Comparison of ENCODE assay signal across 13 cellular contexts in the genomic region with DNA sequence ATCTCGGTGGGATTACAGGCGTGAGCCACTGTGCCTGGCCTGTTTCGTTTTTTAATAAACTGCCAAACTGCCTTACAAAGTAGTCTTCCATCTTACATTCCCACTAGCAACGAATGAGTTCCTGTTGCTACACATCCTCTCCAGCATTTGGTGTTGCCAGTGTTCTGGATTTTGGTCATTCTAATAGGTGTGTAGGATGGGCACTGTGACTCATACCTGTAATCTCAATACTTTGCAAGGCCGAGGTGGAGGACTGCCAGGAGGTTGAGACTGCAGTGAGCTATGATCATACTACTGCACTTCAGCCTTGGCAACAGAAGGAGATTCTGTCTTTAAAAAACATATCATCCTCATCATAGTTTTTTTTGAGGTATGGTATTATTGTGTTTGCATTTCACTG. TPM values are rescaled to one million over a fixed set of nuclear protein-coding genes. Genes with fewer than 3 reads are reported as not detected.
DNase-seq lines count a peak whose midpoint lies in the region; ATAC-seq and TF ChIP-seq lines count a peak whose summit lies in the region.
"Had no signal": no experiment of that assay in that cellular context is flagged by ENCODE, and none has a peak within 500 bp of the region (broad histone marks: within the 10 kb centered on the region; RNA-seq: fewer than 3 reads in every experiment).

No MANE protein-coding gene starts in this region.

- TF ChIP-seq CTCF in AG10803 (conservative IDR thresholded peaks at IDR 0.05; ENCODE audit: low read length) (no peak), foreskin keratinocyte (conservative IDR thresholded peaks at IDR 0.05) (no peak), GM20000 (IDR thresholded peaks at IDR 0.05; ENCODE audit: extremely low read depth, missing control alignments) (no peak)

- intact Hi-C loops in activated CD4-positive, alpha-beta T cell treated with anti-CD3 and anti-CD28 coated beads, Interleukin-2, amount 10 ng/mL, durations not matched to agents 24 days and 14 days (cut with micrococcal nuclease): no loop called here

- no peak overlapping the region for H3K4me3 ChIP-seq in AG10803 (ENCODE audit: low read length)
- H3K4me3 ChIP-seq: gastrocnemius medialis had no signal

- H3K4me1 Mint-ChIP-seq in activated CD4-positive, alpha-beta T cell treated with anti-CD3 and anti-CD28 coated beads, Interleukin-2, amount 10 ng/mL, durations not matched to agents 24 days and 14 days: no peaks in the 10 kb centered on the region
- H3K4me1 Mint-ChIP-seq in activated T-cell treated with anti-CD3 and anti-CD28 coated beads, Interleukin-2, amount 50 U/mL, for 24 hours (ENCODE audit: low read depth): peaks cover 4% of the 10 kb centered on the region
- H3K4me1 Mint-ChIP-seq: activated B cell treated with CpG ODN at 0.5 μM for 24 hours had no signal

- H3K27ac ChIP-seq in foreskin keratinocyte: no peak overlapping the region
- H3K27ac ChIP-seq: gastrocnemius medialis had no signal

- no peak overlapping the region for H3K4me3 Mint-ChIP-seq in activated CD4-positive, alpha-beta T cell treated with anti-CD3 and anti-CD28 coated beads, Interleukin-2, amount 10 ng/mL, durations not matched to agents 24 days and 14 days
- no peak overlapping the region for H3K4me3 Mint-ChIP-seq in activated T-cell treated with anti-CD3 and anti-CD28 coated beads, Interleukin-2, amount 50 U/mL, for 24 hours
- H3K4me3 Mint-ChIP-seq: activated B cell treated with CpG ODN at 0.5 μM for 24 hours; CD4-positive, alpha-beta T cell had no signal

- no peaks in the 10 kb centered on the region for H3K27me3 ChIP-seq in foreskin keratinocyte
- H3K27me3 ChIP-seq: gastrocnemius medialis had no signal

- H3K36me3 Mint-ChIP-seq in activated CD4-positive, alpha-beta T cell treated with anti-CD3 and anti-CD28 coated beads, Interleukin-2, amount 10 ng/mL, durations not matched to agents 24 days and 14 days (ENCODE audit: low read depth): no peaks in the 10 kb centered on the region
- peaks cover 5% of the 10 kb centered on the region for H3K36me3 Mint-ChIP-seq in activated T-cell treated with anti-CD3 and anti-CD28 coated beads, Interleukin-2, amount 50 U/mL, for 24 hours (ENCODE audit: low read depth)

- no peaks in the 10 kb centered on the region for H3K9me3 Mint-ChIP-seq in activated CD4-positive, alpha-beta T cell treated with anti-CD3 and anti-CD28 coated beads, Interleukin-2, amount 10 ng/mL, durations not matched to agents 24 days and 14 days
- no peaks in the 10 kb centered on the region for H3K9me3 Mint-ChIP-seq in activated T-cell treated with anti-CD3 and anti-CD28 coated beads, Interleukin-2, amount 50 U/mL, for 24 hours
- H3K9me3 Mint-ChIP-seq: activated B cell treated with CpG ODN at 0.5 μM for 24 hours; CD4-positive, alpha-beta T cell had no signal

- ATAC-seq in GM19395 (IDR thresholded peaks at IDR 0.05; ENCODE audit: unreplicated experiment) (peak; percentile 67), foreskin keratinocyte (peak; percentile 98), GM21515 (IDR thresholded peaks at IDR 0.05; ENCODE audit: unreplicated experiment) (no peak)
- ATAC-seq: gastrocnemius medialis had no signal

- no peaks in the 10 kb centered on the region for H3K27me3 Mint-ChIP-seq in activated CD4-positive, alpha-beta T cell treated with anti-CD3 and anti-CD28 coated beads, Interleukin-2, amount 10 ng/mL, durations not matched to agents 24 days and 14 days
- no peaks in the 10 kb centered on the region for H3K27me3 Mint-ChIP-seq in activated T-cell treated with anti-CD3 and anti-CD28 coated beads, Interleukin-2, amount 50 U/mL, for 24 hours
- H3K27me3 Mint-ChIP-seq: activated B cell treated with CpG ODN at 0.5 μM for 24 hours; CD4-positive, alpha-beta T cell had no signal

- DNase-seq in AG10803 (ENCODE audit: low read depth) (peak; percentile 8), LoVo (ENCODE audit: low spot score) (peak; percentile 71), foreskin keratinocyte (peak; percentile 83 to 93), GM20000 (ENCODE audit: low spot score) (no peak)
- DNase-seq in activated CD4-positive, alpha-beta T cell treated with anti-CD3 and anti-CD28 coated beads, Interleukin-2, amount 10 ng/mL, durations not matched to agents 24 days and 14 days: no peak
- DNase-seq in activated T-cell treated with anti-CD3 and anti-CD28 coated beads, Interleukin-2, amount 50 U/mL, for 24 hours: no peak
- DNase-seq: activated B cell treated with CpG ODN at 0.5 μM for 24 hours; aorta; CD4-positive, alpha-beta T cell; gastrocnemius medialis; NCI-H82 had no signal

- H3K27ac Mint-ChIP-seq in activated CD4-positive, alpha-beta T cell treated with anti-CD3 and anti-CD28 coated beads, Interleukin-2, amount 10 ng/mL, durations not matched to agents 24 days and 14 days: no peak overlapping the region
- H3K27ac Mint-ChIP-seq in activated T-cell treated with anti-CD3 and anti-CD28 coated beads, Interleukin-2, amount 50 U/mL, for 24 hours: no peak overlapping the region
- H3K27ac Mint-ChIP-seq: activated B cell treated with CpG ODN at 0.5 μM for 24 hours; CD4-positive, alpha-beta T cell had no signal

- H3K4me1 ChIP-seq in foreskin keratinocyte: peaks cover 14% of the 10 kb centered on the region
- H3K4me1 ChIP-seq: gastrocnemius medialis had no signal

RNA-seq across cellular contexts. Expression of gene RSBN1L, which starts 21.4 kb away (rescaled TPM):
- total RNA-seq in foreskin keratinocyte: 16.6 and 19.5 TPM in 2 replicates
- 4.6 and 5.3 TPM in 2 replicates for polyA plus RNA-seq in foreskin keratinocyte
- 26.3 and 31.3 TPM in 2 replicates for total RNA-seq in activated CD4-positive, alpha-beta T cell treated with anti-CD3 and anti-CD28 coated beads, Interleukin-2, amount 10 ng/mL, durations not matched to agents 24 days and 14 days

Comparison
In these comparisons a context has a peak if more than half of its experiments do, and no peak if none do; other contexts are left out.
1. DNase-seq: peak in AG10803 (single experiment), LoVo (single experiment) and foreskin keratinocyte (2 of 2); none in GM20000 (single experiment), activated CD4-positive, alpha-beta T cell treated with anti-CD3 and anti-CD28 coated beads, Interleukin-2, amount 10 ng/mL, durations not matched to agents 24 days and 14 days (single experiment) and activated T-cell treated with anti-CD3 and anti-CD28 coated beads, Interleukin-2, amount 50 U/mL, for 24 hours (single experiment).